Comparison of ENCODE assay signal across 1 cellular context in genomic region chr1:77888429-77889239, GRCh38.
TF ChIP-seq lines count a peak whose summit lies in the region.

TSS of gene NEXN (plus strand) at chr1:77888624. CDS start at chr1:77916107, 27,483 bp downstream.

TF ChIP-seq in HepG2, 621 proteins besides CTCF, POLR2A, EP300 and RAD21 (continued from another document and continues in another):
- TF ChIP-seq, protein P1, sequence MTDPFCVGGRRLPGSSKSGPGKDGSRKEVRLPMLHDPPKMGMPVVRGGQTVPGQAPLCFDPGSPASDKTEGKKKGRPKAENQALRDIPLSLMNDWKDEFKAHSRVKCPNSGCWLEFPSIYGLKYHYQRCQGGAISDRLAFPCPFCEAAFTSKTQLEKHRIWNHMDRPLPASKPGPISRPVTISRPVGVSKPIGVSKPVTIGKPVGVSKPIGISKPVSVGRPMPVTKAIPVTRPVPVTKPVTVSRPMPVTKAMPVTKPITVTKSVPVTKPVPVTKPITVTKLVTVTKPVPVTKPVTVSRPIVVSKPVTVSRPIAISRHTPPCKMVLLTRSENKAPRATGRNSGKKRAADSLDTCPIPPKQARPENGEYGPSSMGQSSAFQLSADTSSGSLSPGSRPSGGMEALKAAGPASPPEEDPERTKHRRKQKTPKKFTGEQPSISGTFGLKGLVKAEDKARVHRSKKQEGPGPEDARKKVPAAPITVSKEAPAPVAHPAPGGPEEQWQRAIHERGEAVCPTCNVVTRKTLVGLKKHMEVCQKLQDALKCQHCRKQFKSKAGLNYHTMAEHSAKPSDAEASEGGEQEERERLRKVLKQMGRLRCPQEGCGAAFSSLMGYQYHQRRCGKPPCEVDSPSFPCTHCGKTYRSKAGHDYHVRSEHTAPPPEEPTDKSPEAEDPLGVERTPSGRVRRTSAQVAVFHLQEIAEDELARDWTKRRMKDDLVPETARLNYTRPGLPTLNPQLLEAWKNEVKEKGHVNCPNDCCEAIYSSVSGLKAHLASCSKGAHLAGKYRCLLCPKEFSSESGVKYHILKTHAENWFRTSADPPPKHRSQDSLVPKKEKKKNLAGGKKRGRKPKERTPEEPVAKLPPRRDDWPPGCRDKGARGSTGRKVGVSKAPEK (CRISPR knock-in tag; IDR thresholded peaks at IDR 0.05; ENCODE audit: borderline replicate concordance): no peak
- TF ChIP-seq ZNF333 (CRISPR knock-in tag; IDR thresholded peaks at IDR 0.05; ENCODE audit: borderline replicate concordance): no peak
- no peak for TF ChIP-seq SMARCE1 (IDR thresholded peaks at IDR 0.05; ENCODE audit: borderline replicate concordance)
- no peak for TF ChIP-seq ETV6 (CRISPR knock-in tag; conservative IDR thresholded peaks at IDR 0.05)
- TF ChIP-seq MIER2 (CRISPR knock-in tag; IDR thresholded peaks at IDR 0.05): no peak
- TF ChIP-seq ZNF317 (CRISPR knock-in tag; IDR thresholded peaks at IDR 0.05): no peak; the same call in none of the 2 replicates
- peak; percentile 98 for TF ChIP-seq HNRNPLL (IDR thresholded peaks at IDR 0.05; ENCODE audit: low read depth, low read length, poor library complexity, severe bottlenecking)
- TF ChIP-seq ZNF749 (CRISPR knock-in tag; IDR thresholded peaks at IDR 0.05; ENCODE audit: borderline replicate concordance): no peak
- no peak for TF ChIP-seq ZNF589 (CRISPR knock-in tag; conservative IDR thresholded peaks at IDR 0.05)
- TF ChIP-seq ZNF569 (CRISPR knock-in tag; IDR thresholded peaks at IDR 0.05; ENCODE audit: borderline replicate concordance): no peak
- TF ChIP-seq NRL (CRISPR knock-in tag; IDR thresholded peaks at IDR 0.05; ENCODE audit: borderline replicate concordance): peak; percentile 59; the same call in 1 of the 2 replicates
- TF ChIP-seq ZFY (CRISPR knock-in tag; IDR thresholded peaks at IDR 0.05): peak; percentile 10; the same call in 1 of the 2 replicates
- TF ChIP-seq ZNF570 (CRISPR knock-in tag; IDR thresholded peaks at IDR 0.05; ENCODE audit: borderline replicate concordance): 0 out of 2 replicates have a peak, but pooled peaks have one; percentile 37
- no peak for TF ChIP-seq NCOA5 (CRISPR knock-in tag; IDR thresholded peaks at IDR 0.05)
- no peak for TF ChIP-seq U2AF1 (optimal IDR thresholded peaks at IDR 0.05; ENCODE audit: low read depth, low read length)
- TF ChIP-seq, protein P2, sequence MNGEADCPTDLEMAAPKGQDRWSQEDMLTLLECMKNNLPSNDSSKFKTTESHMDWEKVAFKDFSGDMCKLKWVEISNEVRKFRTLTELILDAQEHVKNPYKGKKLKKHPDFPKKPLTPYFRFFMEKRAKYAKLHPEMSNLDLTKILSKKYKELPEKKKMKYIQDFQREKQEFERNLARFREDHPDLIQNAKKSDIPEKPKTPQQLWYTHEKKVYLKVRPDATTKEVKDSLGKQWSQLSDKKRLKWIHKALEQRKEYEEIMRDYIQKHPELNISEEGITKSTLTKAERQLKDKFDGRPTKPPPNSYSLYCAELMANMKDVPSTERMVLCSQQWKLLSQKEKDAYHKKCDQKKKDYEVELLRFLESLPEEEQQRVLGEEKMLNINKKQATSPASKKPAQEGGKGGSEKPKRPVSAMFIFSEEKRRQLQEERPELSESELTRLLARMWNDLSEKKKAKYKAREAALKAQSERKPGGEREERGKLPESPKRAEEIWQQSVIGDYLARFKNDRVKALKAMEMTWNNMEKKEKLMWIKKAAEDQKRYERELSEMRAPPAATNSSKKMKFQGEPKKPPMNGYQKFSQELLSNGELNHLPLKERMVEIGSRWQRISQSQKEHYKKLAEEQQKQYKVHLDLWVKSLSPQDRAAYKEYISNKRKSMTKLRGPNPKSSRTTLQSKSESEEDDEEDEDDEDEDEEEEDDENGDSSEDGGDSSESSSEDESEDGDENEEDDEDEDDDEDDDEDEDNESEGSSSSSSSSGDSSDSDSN (CRISPR knock-in tag; IDR thresholded peaks at IDR 0.05): peak; percentile 84
- no peak for TF ChIP-seq ZNF605 (CRISPR knock-in tag; IDR thresholded peaks at IDR 0.05)
- TF ChIP-seq DBP (CRISPR knock-in tag; IDR thresholded peaks at IDR 0.05; ENCODE audit: not compliant biosample characterization): no peak
- no peak for TF ChIP-seq ARID3A (IDR thresholded peaks at IDR 0.05; ENCODE audit: low read depth, low read length)
- TF ChIP-seq FOSL2 (CRISPR knock-in tag; IDR thresholded peaks at IDR 0.05): no peak
- TF ChIP-seq ZNF414 (CRISPR knock-in tag; IDR thresholded peaks at IDR 0.05): no peak
- no peak for TF ChIP-seq ATRX (CRISPR knock-in tag; IDR thresholded peaks at IDR 0.05; ENCODE audit: borderline replicate concordance)
- no peak for TF ChIP-seq MLX (CRISPR knock-in tag; IDR thresholded peaks at IDR 0.05)
- no peak for TF ChIP-seq AFF4 (CRISPR knock-in tag; IDR thresholded peaks at IDR 0.05)
- TF ChIP-seq ZNF468 (CRISPR knock-in tag; IDR thresholded peaks at IDR 0.05): no peak
- 0 out of 2 replicates have a peak, but pooled peaks have one; percentile 36 for TF ChIP-seq ZNF256 (CRISPR knock-in tag; conservative IDR thresholded peaks at IDR 0.05)
- no peak for TF ChIP-seq BRF2 (CRISPR knock-in tag; IDR thresholded peaks at IDR 0.05)
- no peak for TF ChIP-seq ZBTB39 (CRISPR knock-in tag; IDR thresholded peaks at IDR 0.05)
- TF ChIP-seq ZNF678 (CRISPR knock-in tag; IDR thresholded peaks at IDR 0.05): no peak
- no peak for TF ChIP-seq MAFK (conservative IDR thresholded peaks at IDR 0.05 in 1 of 2, IDR thresholded peaks at IDR 0.05 in 1 of 2; ENCODE audit: low read length in 2 of 2)
- TF ChIP-seq ZFP90 (CRISPR knock-in tag; IDR thresholded peaks at IDR 0.05; ENCODE audit: borderline replicate concordance): 0 out of 2 replicates have a peak, but pooled peaks have one; percentile 33
- no peak for TF ChIP-seq SPEN (CRISPR knock-in tag; IDR thresholded peaks at IDR 0.05; ENCODE audit: low read depth)
- no peak for TF ChIP-seq ZFP41 (CRISPR knock-in tag; IDR thresholded peaks at IDR 0.05; ENCODE audit: borderline replicate concordance)
- TF ChIP-seq FUBP1 (CRISPR knock-in tag; IDR thresholded peaks at IDR 0.05; ENCODE audit: borderline replicate concordance): no peak
- TF ChIP-seq NKX3-1 (CRISPR knock-in tag; IDR thresholded peaks at IDR 0.05): no peak
- no peak for TF ChIP-seq KLF15 (CRISPR knock-in tag; IDR thresholded peaks at IDR 0.05; ENCODE audit: borderline replicate concordance)
- no peak; the same call in 1 of the 2 replicates for TF ChIP-seq GATAD2A (CRISPR knock-in tag; IDR thresholded peaks at IDR 0.05)
- TF ChIP-seq, protein P3, sequence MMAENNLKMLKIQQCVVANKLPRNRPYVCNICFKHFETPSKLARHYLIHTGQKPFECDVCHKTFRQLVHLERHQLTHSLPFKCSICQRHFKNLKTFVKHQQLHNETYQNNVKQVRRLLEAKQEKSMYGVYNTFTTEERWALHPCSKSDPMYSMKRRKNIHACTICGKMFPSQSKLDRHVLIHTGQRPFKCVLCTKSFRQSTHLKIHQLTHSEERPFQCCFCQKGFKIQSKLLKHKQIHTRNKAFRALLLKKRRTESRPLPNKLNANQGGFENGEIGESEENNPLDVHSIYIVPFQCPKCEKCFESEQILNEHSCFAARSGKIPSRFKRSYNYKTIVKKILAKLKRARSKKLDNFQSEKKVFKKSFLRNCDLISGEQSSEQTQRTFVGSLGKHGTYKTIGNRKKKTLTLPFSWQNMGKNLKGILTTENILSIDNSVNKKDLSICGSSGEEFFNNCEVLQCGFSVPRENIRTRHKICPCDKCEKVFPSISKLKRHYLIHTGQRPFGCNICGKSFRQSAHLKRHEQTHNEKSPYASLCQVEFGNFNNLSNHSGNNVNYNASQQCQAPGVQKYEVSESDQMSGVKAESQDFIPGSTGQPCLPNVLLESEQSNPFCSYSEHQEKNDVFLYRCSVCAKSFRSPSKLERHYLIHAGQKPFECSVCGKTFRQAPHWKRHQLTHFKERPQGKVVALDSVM (CRISPR knock-in tag; IDR thresholded peaks at IDR 0.05): peak; percentile 69
- no peak for TF ChIP-seq FLYWCH1 (CRISPR knock-in tag; IDR thresholded peaks at IDR 0.05)
- no peak for TF ChIP-seq MAFF (IDR thresholded peaks at IDR 0.05; ENCODE audit: low read depth, low read length)
